ENCODE assay signal across 38 cellular contexts in the genomic region with DNA sequence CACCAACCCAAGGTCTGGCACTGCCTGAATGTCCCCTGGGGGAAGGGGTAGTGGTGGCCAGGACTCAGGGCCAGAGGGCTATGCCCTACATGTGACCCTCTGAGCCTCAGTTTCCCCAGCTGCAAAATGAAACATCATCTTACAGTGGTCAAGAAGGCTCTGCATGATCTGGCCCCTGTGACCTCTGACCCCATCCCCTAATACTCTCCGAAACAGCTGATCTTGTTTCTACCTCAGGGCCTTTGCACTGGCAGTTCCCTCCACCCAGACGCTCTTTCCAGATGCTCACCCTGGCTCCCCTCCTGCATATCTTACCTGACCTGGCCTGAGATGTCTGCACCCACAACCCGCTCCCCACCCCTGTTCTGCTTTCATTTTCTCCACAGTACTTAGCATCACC. TPM values are rescaled to one million over a fixed set of nuclear protein-coding genes. Genes with fewer than 3 reads are reported as not detected.
"Had no signal": no experiment of that assay in that cellular context is flagged by ENCODE, and none has a peak within 500 bp of the region (broad histone marks: within the 10 kb centered on the region; RNA-seq: fewer than 3 reads in every experiment).

No MANE protein-coding gene starts in this region.

- H3K4me1 Mint-ChIP-seq: activated CD8-positive, alpha-beta memory T cell treated with anti-CD3 and anti-CD28 coated beads, Interleukin-2, amount 10 ng/mL, durations not matched to agents 7 days and 5 days; activated naive CD4-positive, alpha-beta T cell treated with anti-CD3 and anti-CD28 coated beads, Interleukin-2, amount 50 U/mL, for 24 hours; activated naive CD8-positive, alpha-beta T cell treated with anti-CD3 and anti-CD28 coated beads for 36 hours; activated naive CD8-positive, alpha-beta T cell treated with anti-CD3 and anti-CD28 coated beads, Interleukin-2, amount 50 U/mL, for 24 hours; endodermal cell had no signal

- DNase-seq: activated B cell treated with CpG ODN at 0.5 μM for 24 hours; activated CD4-positive, alpha-beta T cell treated with anti-CD3 and anti-CD28 coated beads for 48 hours; activated CD4-positive, alpha-beta T cell treated with anti-CD3 and anti-CD28 coated beads, Interleukin-2, amount 50 U/mL, for 1 hour; activated CD4-positive, alpha-beta T cell treated with anti-CD3 and anti-CD28 coated beads, Interleukin-2, amount 50 U/mL, for 48 hours; activated CD8-positive, alpha-beta memory T cell treated with anti-CD3 and anti-CD28 coated beads, Interleukin-2, amount 10 ng/mL, durations not matched to agents 7 days and 5 days; activated CD8-positive, alpha-beta memory T cell treated with anti-CD3 and anti-CD28 coated beads, Interleukin-2, amount 50 U/mL, for 4 hours; activated CD8-positive, alpha-beta T cell treated with anti-CD3 and anti-CD28 coated beads for 36 hours; activated effector memory CD4-positive, alpha-beta T cell treated with anti-CD3 and anti-CD28 coated beads, Interleukin-2, amount 50 U/mL, for 16 hours; activated naive CD4-positive, alpha-beta T cell treated with anti-CD3 and anti-CD28 coated beads for 36 hours; activated naive CD8-positive, alpha-beta T cell treated with anti-CD3 and anti-CD28 coated beads for 36 hours; activated naive CD8-positive, alpha-beta T cell treated with anti-CD3 and anti-CD28 coated beads, Interleukin-2, amount 50 U/mL, for 24 hours; activated T-cell treated with anti-CD3 and anti-CD28 coated beads, Interleukin-2, amount 50 U/mL, for 1 hour; activated T-cell treated with anti-CD3 and anti-CD28 coated beads, Interleukin-2, amount 50 U/mL, for 48 hours; adrenal gland; amygdala; aorta; body of pancreas; caudate nucleus; colonic mucosa; dorsolateral prefrontal cortex; effector memory CD4-positive, alpha-beta T cell; endodermal cell; erythroblast; foreskin keratinocyte; gastrocnemius medialis; glutamatergic neuron; heart left ventricle; T-helper 1 cell; T-helper 17 cell; T1000; WERI-Rb-1 had no signal

- H3K27ac ChIP-seq: adrenal gland, body of pancreas, colonic mucosa, dorsolateral prefrontal cortex, esophagus muscularis mucosa, foreskin keratinocyte, gastrocnemius medialis, heart left ventricle, WERI-Rb-1 had no signal

- H3K36me3 ChIP-seq: colonic mucosa, gastrocnemius medialis had no signal

- H3K4me1 ChIP-seq: body of pancreas, colonic mucosa, foreskin keratinocyte, gastrocnemius medialis had no signal

- H3K9me3 ChIP-seq: adrenal gland, body of pancreas, colonic mucosa, esophagus muscularis mucosa, gastrocnemius medialis, heart left ventricle had no signal

- H3K4me3 ChIP-seq: adrenal gland, body of pancreas, colonic mucosa, dorsolateral prefrontal cortex, esophagus muscularis mucosa, gastrocnemius medialis, heart left ventricle had no signal

- H3K27me3 Mint-ChIP-seq: activated B cell treated with CpG ODN at 0.5 μM for 24 hours; activated CD8-positive, alpha-beta memory T cell treated with anti-CD3 and anti-CD28 coated beads, Interleukin-2, amount 10 ng/mL, durations not matched to agents 7 days and 5 days; activated CD8-positive, alpha-beta T cell treated with anti-CD3 and anti-CD28 coated beads for 36 hours; activated naive CD4-positive, alpha-beta T cell treated with anti-CD3 and anti-CD28 coated beads, Interleukin-2, amount 50 U/mL, for 24 hours; activated naive CD8-positive, alpha-beta T cell treated with anti-CD3 and anti-CD28 coated beads for 36 hours; activated naive CD8-positive, alpha-beta T cell treated with anti-CD3 and anti-CD28 coated beads, Interleukin-2, amount 50 U/mL, for 24 hours; T-helper 17 cell had no signal

- H3K36me3 Mint-ChIP-seq: activated CD8-positive, alpha-beta memory T cell treated with anti-CD3 and anti-CD28 coated beads, Interleukin-2, amount 10 ng/mL, durations not matched to agents 7 days and 5 days; activated naive CD4-positive, alpha-beta T cell treated with anti-CD3 and anti-CD28 coated beads, Interleukin-2, amount 50 U/mL, for 24 hours; activated naive CD8-positive, alpha-beta T cell treated with anti-CD3 and anti-CD28 coated beads for 36 hours had no signal

- H3K4me3 Mint-ChIP-seq: activated B cell treated with CpG ODN at 0.5 μM for 24 hours; activated CD8-positive, alpha-beta memory T cell treated with anti-CD3 and anti-CD28 coated beads, Interleukin-2, amount 10 ng/mL, durations not matched to agents 7 days and 5 days; activated CD8-positive, alpha-beta T cell treated with anti-CD3 and anti-CD28 coated beads for 36 hours; activated naive CD4-positive, alpha-beta T cell treated with anti-CD3 and anti-CD28 coated beads for 36 hours; activated naive CD4-positive, alpha-beta T cell treated with anti-CD3 and anti-CD28 coated beads, Interleukin-2, amount 50 U/mL, for 24 hours; activated naive CD8-positive, alpha-beta T cell treated with anti-CD3 and anti-CD28 coated beads for 36 hours; activated naive CD8-positive, alpha-beta T cell treated with anti-CD3 and anti-CD28 coated beads, Interleukin-2, amount 50 U/mL, for 24 hours; activated T-helper 1 cell treated with anti-CD3 and anti-CD28 coated beads, Interleukin-12 subunit alpha, Interleukin-12 subunit beta, Interleukin-2, Interleukin-4 antibody, amounts not matched to agents 30 ng/mL and 10 ng/mL and 1 ng/mL, durations not matched to agents 14 hours and 24 hours and 36 hours; endodermal cell; T-helper 17 cell; T-helper 2 cell treated with Interferon-gamma antibody and Interleukin-4, amounts not matched to agents 5 μg/mL and 100 μg/mL, for 36 hours had no signal

- H3K27me3 ChIP-seq: adrenal gland, body of pancreas, colonic mucosa, dorsolateral prefrontal cortex, esophagus muscularis mucosa, foreskin keratinocyte, gastrocnemius medialis, heart left ventricle had no signal

- H3K27ac Mint-ChIP-seq: activated B cell treated with CpG ODN at 0.5 μM for 24 hours; activated CD8-positive, alpha-beta memory T cell treated with anti-CD3 and anti-CD28 coated beads, Interleukin-2, amount 10 ng/mL, durations not matched to agents 7 days and 5 days; activated CD8-positive, alpha-beta T cell treated with anti-CD3 and anti-CD28 coated beads for 36 hours; activated naive CD4-positive, alpha-beta T cell treated with anti-CD3 and anti-CD28 coated beads for 36 hours; activated naive CD4-positive, alpha-beta T cell treated with anti-CD3 and anti-CD28 coated beads, Interleukin-2, amount 50 U/mL, for 24 hours; activated naive CD8-positive, alpha-beta T cell treated with anti-CD3 and anti-CD28 coated beads for 36 hours; activated naive CD8-positive, alpha-beta T cell treated with anti-CD3 and anti-CD28 coated beads, Interleukin-2, amount 50 U/mL, for 24 hours; activated T-helper 1 cell treated with anti-CD3 and anti-CD28 coated beads, Interleukin-12 subunit alpha, Interleukin-12 subunit beta, Interleukin-2, Interleukin-4 antibody, amounts not matched to agents 30 ng/mL and 10 ng/mL and 1 ng/mL, durations not matched to agents 14 hours and 24 hours and 36 hours; activated T-helper 2 cell treated with anti-CD3 and anti-CD28 coated beads, Interferon-gamma antibody, Interleukin-2, Interleukin-4, amounts not matched to agents 10 μg/mL and 5 μg/mL and 100 μg/mL, durations not matched to agents 14 hours and 24 hours and 36 hours; endodermal cell; T-helper 17 cell; T-helper 2 cell treated with Interferon-gamma antibody and Interleukin-4, amounts not matched to agents 5 μg/mL and 100 μg/mL, for 36 hours had no signal

- ATAC-seq: activated CD4-positive, CD25-positive, alpha-beta regulatory T cell treated with anti-CD3 and anti-CD28 coated beads, Interleukin-2, amount 50 U/mL, for 24 hours; activated CD8-positive, alpha-beta memory T cell treated with anti-CD3 and anti-CD28 coated beads, Interleukin-2, amount 10 ng/mL, durations not matched to agents 7 days and 5 days; activated CD8-positive, alpha-beta T cell treated with anti-CD3 and anti-CD28 coated beads for 36 hours; activated naive CD8-positive, alpha-beta T cell treated with anti-CD3 and anti-CD28 coated beads, Interleukin-2, amount 50 U/mL, for 24 hours; body of pancreas; foreskin keratinocyte; gastrocnemius medialis; heart left ventricle; T-helper 17 cell had no signal

- H3K9me3 Mint-ChIP-seq: activated B cell treated with CpG ODN at 0.5 μM for 24 hours; activated CD8-positive, alpha-beta T cell treated with anti-CD3 and anti-CD28 coated beads for 36 hours; activated naive CD4-positive, alpha-beta T cell treated with anti-CD3 and anti-CD28 coated beads for 36 hours; activated naive CD4-positive, alpha-beta T cell treated with anti-CD3 and anti-CD28 coated beads, Interleukin-2, amount 50 U/mL, for 24 hours; activated naive CD8-positive, alpha-beta T cell treated with anti-CD3 and anti-CD28 coated beads for 36 hours; activated naive CD8-positive, alpha-beta T cell treated with anti-CD3 and anti-CD28 coated beads, Interleukin-2, amount 50 U/mL, for 24 hours; activated T-helper 1 cell treated with anti-CD3 and anti-CD28 coated beads, Interleukin-12 subunit alpha, Interleukin-12 subunit beta, Interleukin-2, Interleukin-4 antibody, amounts not matched to agents 30 ng/mL and 10 ng/mL and 1 ng/mL, durations not matched to agents 14 hours and 24 hours and 36 hours; activated T-helper 2 cell treated with anti-CD3 and anti-CD28 coated beads, Interferon-gamma antibody, Interleukin-2, Interleukin-4, amounts not matched to agents 10 μg/mL and 5 μg/mL and 100 μg/mL, durations not matched to agents 14 hours and 24 hours and 36 hours; endodermal cell; T-helper 2 cell treated with Interferon-gamma antibody and Interleukin-4, amounts not matched to agents 5 μg/mL and 100 μg/mL, for 36 hours had no signal

RNA-seq across cellular contexts. Expression of gene H1-8, which starts 41.7 kb away (rescaled TPM):
- total RNA-seq: activated B cell treated with CpG ODN at 0.5 μM for 24 hours; activated CD8-positive, alpha-beta memory T cell treated with anti-CD3 and anti-CD28 coated beads for 36 hours; activated CD8-positive, alpha-beta memory T cell treated with anti-CD3 and anti-CD28 coated beads, Interleukin-2, amount 10 ng/mL, durations not matched to agents 7 days and 5 days; activated CD8-positive, alpha-beta T cell treated with anti-CD3 and anti-CD28 coated beads for 36 hours; activated naive CD4-positive, alpha-beta T cell treated with anti-CD3 and anti-CD28 coated beads for 36 hours; activated naive CD8-positive, alpha-beta T cell treated with anti-CD3 and anti-CD28 coated beads for 36 hours; activated T-helper 1 cell treated with anti-CD3 and anti-CD28 coated beads, Interleukin-12 subunit alpha, Interleukin-12 subunit beta, Interleukin-2, Interleukin-4 antibody, amounts not matched to agents 30 ng/mL and 10 ng/mL and 1 ng/mL, durations not matched to agents 14 hours and 24 hours and 36 hours; activated T-helper 2 cell treated with anti-CD3 and anti-CD28 coated beads, Interferon-gamma antibody, Interleukin-2, Interleukin-4, amounts not matched to agents 10 μg/mL and 5 μg/mL and 100 μg/mL, durations not matched to agents 14 hours and 24 hours and 36 hours; adrenal gland; aorta; body of pancreas; colonic mucosa; dorsolateral prefrontal cortex; endodermal cell; esophagus muscularis mucosa; foreskin keratinocyte; gastrocnemius medialis; heart left ventricle; T-helper 17 cell had no signal
- polyA plus RNA-seq: adrenal gland, aorta, foreskin keratinocyte, heart left ventricle had no signal

RNA-seq across cellular contexts. Expression of gene RHO, which starts 56.2 kb away (rescaled TPM):
- total RNA-seq: activated B cell treated with CpG ODN at 0.5 μM for 24 hours; activated CD8-positive, alpha-beta memory T cell treated with anti-CD3 and anti-CD28 coated beads for 36 hours; activated CD8-positive, alpha-beta memory T cell treated with anti-CD3 and anti-CD28 coated beads, Interleukin-2, amount 10 ng/mL, durations not matched to agents 7 days and 5 days; activated CD8-positive, alpha-beta T cell treated with anti-CD3 and anti-CD28 coated beads for 36 hours; activated naive CD4-positive, alpha-beta T cell treated with anti-CD3 and anti-CD28 coated beads for 36 hours; activated naive CD8-positive, alpha-beta T cell treated with anti-CD3 and anti-CD28 coated beads for 36 hours; activated T-helper 1 cell treated with anti-CD3 and anti-CD28 coated beads, Interleukin-12 subunit alpha, Interleukin-12 subunit beta, Interleukin-2, Interleukin-4 antibody, amounts not matched to agents 30 ng/mL and 10 ng/mL and 1 ng/mL, durations not matched to agents 14 hours and 24 hours and 36 hours; activated T-helper 2 cell treated with anti-CD3 and anti-CD28 coated beads, Interferon-gamma antibody, Interleukin-2, Interleukin-4, amounts not matched to agents 10 μg/mL and 5 μg/mL and 100 μg/mL, durations not matched to agents 14 hours and 24 hours and 36 hours; adrenal gland; body of pancreas; colonic mucosa; esophagus muscularis mucosa; foreskin keratinocyte; gastrocnemius medialis; heart left ventricle; T-helper 17 cell had no signal
- polyA plus RNA-seq: adrenal gland, aorta, foreskin keratinocyte had no signal
